Comparison of ENCODE assay signal across 32 cellular contexts in genomic region chr1:18271336-18271735, GRCh38.
"Had no signal": no experiment of that assay in that cellular context is flagged by ENCODE, and none has a peak within 500 bp of the region (broad histone marks: within the 10 kb centered on the region; RNA-seq: fewer than 3 reads in every experiment).

No MANE protein-coding gene starts in this region.

- H3K27me3 ChIP-seq: adrenal gland, ascending aorta, body of pancreas, brain microvascular endothelial cell had no signal

- FAIRE-seq: astrocyte had no signal

- DNase-seq: activated effector memory CD4-positive, alpha-beta T cell treated with anti-CD3 and anti-CD28 coated beads, Interleukin-2, amount 50 U/mL, for 16 hours; activated effector memory CD4-positive, alpha-beta T cell treated with Interleukin-2 at 50 U/mL for 16 hours; activated gamma-delta T cell; activated naive CD4-positive, alpha-beta T cell; activated naive CD4-positive, alpha-beta T cell treated with anti-CD3 and anti-CD28 coated beads for 36 hours; activated naive CD4-positive, alpha-beta T cell treated with anti-CD3 and anti-CD28 coated beads, Interleukin-2, amount 10 ng/mL, durations not matched to agents 7 days and 5 days; activated naive CD4-positive, alpha-beta T cell treated with anti-CD3 and anti-CD28 coated beads, Interleukin-2, amount 50 U/mL, for 16 hours; activated naive CD4-positive, alpha-beta T cell treated with Interleukin-2 at 50 U/mL for 16 hours; activated naive CD8-positive, alpha-beta T cell treated with anti-CD3 and anti-CD28 coated beads for 36 hours; activated naive CD8-positive, alpha-beta T cell treated with anti-CD3 and anti-CD28 coated beads, Interleukin-2, amount 10 ng/mL, durations not matched to agents 7 days and 5 days; activated naive CD8-positive, alpha-beta T cell treated with anti-CD3 and anti-CD28 coated beads, Interleukin-2, amount 50 U/mL, for 24 hours; activated T-cell treated with anti-CD3 and anti-CD28 coated beads, Interleukin-2, amount 50 U/mL, for 1 hour; activated T-cell treated with anti-CD3 and anti-CD28 coated beads, Interleukin-2, amount 50 U/mL, for 24 hours; activated T-cell treated with anti-CD3 and anti-CD28 coated beads, Interleukin-2, amount 50 U/mL, for 4 hours; activated T-cell treated with anti-CD3 and anti-CD28 coated beads, Interleukin-2, amount 50 U/mL, for 48 hours; activated T-cell treated with anti-CD3 and anti-CD28 coated beads, Interleukin-2, amount 50 U/mL, for 72 hours; adrenal gland; amniotic stem cell; amygdala; anterior cingulate cortex; aorta; body of pancreas; brain microvascular endothelial cell; caudate nucleus; central memory CD4-positive, alpha-beta T cell; cerebellar nuclear complex had no signal

- H3K36me3 ChIP-seq: adrenal gland, ascending aorta, brain microvascular endothelial cell, breast epithelium, cardiac muscle cell had no signal

- ATAC-seq: activated naive CD4-positive, alpha-beta T cell treated with anti-CD3 and anti-CD28 coated beads, Interleukin-2, amount 50 U/mL, for 72 hours; activated naive CD8-positive, alpha-beta T cell treated with anti-CD3 and anti-CD28 coated beads, Interleukin-2, amount 50 U/mL, for 24 hours; activated T-cell treated with anti-CD3 and anti-CD28 coated beads, Interleukin-2, amount 50 U/mL, for 4 hours; activated T-cell treated with anti-CD3 and anti-CD28 coated beads, Interleukin-2, amount 50 U/mL, for 72 hours; activated T-helper 17 cell treated with anti-CD3 and anti-CD28 coated beads, Interleukin-2, amount 50 U/mL, for 72 hours; body of pancreas had no signal

- H3K9me3 ChIP-seq: adrenal gland, ascending aorta, body of pancreas, breast epithelium had no signal

- H3K27ac ChIP-seq: adrenal gland, ascending aorta, body of pancreas, brain microvascular endothelial cell, breast epithelium, cardiac muscle cell had no signal

- H3K4me1 ChIP-seq: adrenal gland, ascending aorta, body of pancreas, breast epithelium had no signal

- H3K4me3 ChIP-seq: adrenal gland, ascending aorta, body of pancreas, breast epithelium, cardiac muscle cell had no signal
